ENCODE assay signal across 8 cellular contexts in genomic region chr4:51842167-51842553, GRCh38. TPM values are rescaled to one million over a fixed set of nuclear protein-coding genes. Genes with fewer than 3 reads are reported as not detected.
DNase-seq lines count a peak whose midpoint lies in the region; ATAC-seq and TF ChIP-seq lines count a peak whose summit lies in the region.

No MANE protein-coding gene starts in this region.

- TF ChIP-seq CTCF in GM10266 (IDR thresholded peaks at IDR 0.05; ENCODE audit: control insufficient read depth, insufficient read depth, low read depth, missing control alignments) (no peak), dorsolateral prefrontal cortex (IDR thresholded peaks at IDR 0.05 in 54 of 56, conservative IDR thresholded peaks at IDR 0.05 in 2 of 56; ENCODE audit: low read depth in 1 of 56, partially characterized antibody in 56 of 56) (no peak), foreskin keratinocyte (conservative IDR thresholded peaks at IDR 0.05) (no peak)

- peak overlapping the region; percentile 64 to 99 (median 85) for H3K4me3 ChIP-seq in dorsolateral prefrontal cortex
- peak overlapping the region; percentile 73 to 95 for H3K4me3 ChIP-seq in mucosa of rectum (ENCODE audit: low read length in 2 of 2)
- peak overlapping the region; percentile 57 to 59 for H3K4me3 ChIP-seq in aorta (ENCODE audit: low read length in 2 of 2)

- H3K27me3 ChIP-seq in dorsolateral prefrontal cortex (no peaks in the 10 kb centered on the region), mucosa of rectum (ENCODE audit: control insufficient read depth in 2 of 2, insufficient read depth in 2 of 2, low read length in 2 of 2) (no peaks in the 10 kb centered on the region), aorta (ENCODE audit: control insufficient read depth in 1 of 2, insufficient read depth in 2 of 2, low read length in 1 of 2) (no peaks in the 10 kb centered on the region), foreskin keratinocyte (no peaks in the 10 kb centered on the region)

- H3K27ac ChIP-seq in dorsolateral prefrontal cortex (peak overlapping the region in 58 of 59 donors; percentile 5 to 97 (median 88)), mucosa of rectum (ENCODE audit: low read depth in 2 of 2, low read length in 2 of 2) (peak overlapping the region; percentile 54 to 72), aorta (ENCODE audit: low read depth in 1 of 2, low read length in 2 of 2) (peak overlapping the region; percentile 28 to 66), foreskin keratinocyte (no peak overlapping the region)

- no peak for ATAC-seq in aorta (ENCODE audit: low FRiP score)
- no peak for ATAC-seq in foreskin keratinocyte

- H3K9me3 ChIP-seq in mucosa of rectum (ENCODE audit: control insufficient read depth in 2 of 2, low read length in 2 of 2), result no peaks in the 10 kb centered on the region
- H3K9me3 ChIP-seq in aorta (ENCODE audit: control insufficient read depth, low read length), result no peaks in the 10 kb centered on the region

- intact Hi-C loops in dorsolateral prefrontal cortex (cut with DNase I), result loop anchor here (5.0 kb wide), 1 partner anchor 195 kb away; the partner anchor contains the start of gene SGCB (in 2 of the 2)
- intact Hi-C loops in aorta (cut with DNase I), result loop anchor here (5.0 kb wide), 4 partner anchors 40 to 195 kb away; partner anchors contain the start of gene SGCB (in 1 of the 2)

- H3K9ac ChIP-seq in mucosa of rectum (ENCODE audit: low read depth in 1 of 2, low read length in 2 of 2), result peak overlapping the region; percentile 49 to 80

- 0 to 1% methylated on average over 20 of the region's 20 CpGs for WGBS in aorta, 2 donors

- peaks cover 4 to 5% of the 10 kb centered on the region in 2 donors for H3K4me1 ChIP-seq in mucosa of rectum (ENCODE audit: control insufficient read depth in 2 of 2, insufficient read depth in 2 of 2, low read length in 2 of 2)
- H3K4me1 ChIP-seq in aorta (ENCODE audit: control insufficient read depth in 1 of 2, insufficient read depth in 2 of 2, low read length in 2 of 2), result no peaks in the 10 kb centered on the region
- no peaks in the 10 kb centered on the region for H3K4me1 ChIP-seq in foreskin keratinocyte

- peak; percentile 17 for DNase-seq in GM10266 (ENCODE audit: extremely low spot score)
- DNase-seq in NCI-H82 treated with DMSO at 0.1 percent for 48 hours (lab: John Stamatoyannopoulos, UW; ENCODE audit: unreplicated experiment), result peak; percentile 22
- peak in 3 of 10 donors; percentile 11 to 41 (median 14) for DNase-seq in dorsolateral prefrontal cortex
- DNase-seq in aorta, result no peak
- DNase-seq in foreskin keratinocyte, result no peak
- DNase-seq in GM19240 (ENCODE audit: insufficient read length, low spot score), result no peak
- no peak for DNase-seq in stimulated activated CD4-positive, alpha-beta T cell treated with anti-CD3 and anti-CD28 coated beads, Interleukin-1b, Interleukin-23, amount 100 ng/mL, for 48 hours

- H3K36me3 ChIP-seq in mucosa of rectum (ENCODE audit: control insufficient read depth in 2 of 2, insufficient read depth in 2 of 2, low read length in 2 of 2), result no peaks in the 10 kb centered on the region
- no peaks in the 10 kb centered on the region for H3K36me3 ChIP-seq in aorta (ENCODE audit: control insufficient read depth in 1 of 2, insufficient read depth in 2 of 2, low read length in 1 of 2)

RNA-seq across cellular contexts. Expression of gene DCUN1D4, which starts 0.8 kb away (rescaled TPM):
- 100 to 1,000 TPM in 77 of 120 experiments, 10 to 100 TPM in 43; 64.1 to 133 (median 104) TPM for total RNA-seq in dorsolateral prefrontal cortex
- 10 to 100 TPM; 69.6 to 87.8 TPM for total RNA-seq in aorta
- 10 to 100 TPM; 19.7 to 25.1 TPM for polyA plus RNA-seq in aorta
- 28.3 and 29.2 TPM in 2 replicates for total RNA-seq in foreskin keratinocyte
- polyA plus RNA-seq in foreskin keratinocyte, result 7.7 and 9.3 TPM in 2 replicates

Comparison
In these comparisons a context has a peak if more than half of its experiments do, and no peak if none do; other contexts are left out.
1. DNase-seq: peak in GM10266 (single experiment) and NCI-H82 treated with DMSO at 0.1 percent for 48 hours (single experiment); none in aorta (0 of 2), foreskin keratinocyte (0 of 2), GM19240 (single experiment) and stimulated activated CD4-positive, alpha-beta T cell treated with anti-CD3 and anti-CD28 coated beads, Interleukin-1b, Interleukin-23, amount 100 ng/mL, for 48 hours (single experiment).
2. Peak in every context shown above with its lines, with median percentiles within 50 percentile points of each other: H3K4me3 ChIP-seq.